9 cellular contexts compared by ENCODE assay signal in the genomic region with DNA sequence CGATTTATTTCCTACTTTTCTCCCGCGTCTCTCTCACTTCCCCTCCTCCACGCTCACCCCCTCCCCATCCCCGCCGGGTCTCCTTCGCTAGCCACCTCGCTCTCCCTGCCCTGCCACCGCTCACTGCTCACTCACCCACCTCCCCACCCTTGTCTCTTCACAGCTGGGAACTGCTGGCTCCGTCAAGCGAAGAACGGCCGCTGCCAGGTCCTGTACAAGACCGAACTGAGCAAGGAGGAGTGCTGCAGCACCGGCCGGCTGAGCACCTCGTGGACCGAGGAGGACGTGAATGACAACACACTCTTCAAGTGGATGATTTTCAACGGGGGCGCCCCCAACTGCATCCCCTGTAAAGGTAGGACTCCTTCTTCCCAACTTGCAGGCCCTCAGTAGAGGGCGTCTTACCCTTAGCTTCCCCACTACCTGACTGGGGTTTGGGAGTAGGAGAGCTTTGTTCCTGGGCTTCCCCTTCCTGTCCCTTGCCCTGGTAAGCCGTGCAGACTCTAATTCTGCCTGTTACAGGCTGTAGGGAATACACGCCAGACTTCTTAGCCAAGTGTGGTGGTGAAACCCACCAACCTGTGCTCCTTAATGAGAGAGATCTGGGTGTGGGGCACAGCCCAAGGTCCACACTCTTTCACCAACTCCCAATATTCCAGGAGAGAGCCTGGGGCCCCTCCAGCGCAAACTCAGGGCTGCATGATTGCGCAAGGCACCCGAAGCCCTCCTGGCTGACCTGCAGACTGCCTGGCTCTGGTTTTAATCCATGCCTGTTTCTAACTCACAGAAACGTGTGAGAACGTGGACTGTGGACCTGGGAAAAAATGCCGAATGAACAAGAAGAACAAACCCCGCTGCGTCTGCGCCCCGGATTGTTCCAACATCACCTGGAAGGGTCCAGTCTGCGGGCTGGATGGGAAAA. TPM values are rescaled to one million over a fixed set of nuclear protein-coding genes. Genes with fewer than 3 reads are reported as not detected.
DNase-seq lines count a peak whose midpoint lies in the region; ATAC-seq, FAIRE-seq and TF ChIP-seq lines count a peak whose summit lies in the region.
"Had no signal": no experiment of that assay in that cellular context is flagged by ENCODE, and none has a peak within 500 bp of the region (broad histone marks: within the 10 kb centered on the region; RNA-seq: fewer than 3 reads in every experiment).

No MANE protein-coding gene starts in this region.

- H3K56ac ChIP-seq in H1 (replicated peaks; ENCODE audit: insufficient read length, low read depth, low read length), result no peak overlapping the region

- no peak overlapping the region for H3K14ac ChIP-seq in H1 (ENCODE audit: insufficient read length)

- ATAC-seq in GM19397 (IDR thresholded peaks at IDR 0.05; ENCODE audit: unreplicated experiment) (peak; percentile 20), T-cell (replicated peaks in 1 of 4) (peak; percentile 17 to 36 (median 26)), memory B cell (ENCODE audit: low read depth) (peak; percentile 21), upper lobe of right lung (peak; percentile 46), HG03196 (IDR thresholded peaks at IDR 0.05; ENCODE audit: unreplicated experiment) (no peak)

- H3K9me3 ChIP-seq in H1 (ENCODE audit: insufficient read depth in 2 of 2, low read depth in 1 of 2, low read length in 1 of 2), result no peaks in the 10 kb centered on the region
- H3K9me3 ChIP-seq in upper lobe of right lung, result no peaks in the 10 kb centered on the region

- H3K9me3 Mint-ChIP-seq in T-cell, result no peaks in the 10 kb centered on the region
- no peaks in the 10 kb centered on the region for H3K9me3 Mint-ChIP-seq in memory B cell

- H3K4me1 Mint-ChIP-seq in T-cell, result peaks cover 32 to 50% (median 44%) of the 10 kb centered on the region in 3 donors
- peaks cover 26% of the 10 kb centered on the region for H3K4me1 Mint-ChIP-seq in memory B cell

- TF ChIP-seq CTCF in 22Rv1 (IDR thresholded peaks at IDR 0.05) (0 out of 2 replicates have a peak, but pooled peaks have one; percentile 6), H1 (IDR thresholded peaks at IDR 0.05; ENCODE audit: control extremely low read depth in 1 of 3, insufficient read depth in 1 of 3, low read depth in 1 of 3, low read length in 3 of 3) (peak; percentile 64 to 79 (median 67)), upper lobe of right lung (IDR thresholded peaks at IDR 0.05) (peak; percentile 15)

- no peak for TF ChIP-seq POLR2A in H1 (IDR thresholded peaks at IDR 0.05; ENCODE audit: control extremely low read depth in 1 of 2, low read depth in 2 of 2, low read length in 2 of 2)

- H3K23ac ChIP-seq in H1 (ENCODE audit: insufficient read length), result no peak overlapping the region

- TF ChIP-seq EP300 in H1 (IDR thresholded peaks at IDR 0.05; ENCODE audit: borderline replicate concordance in 1 of 2, low read depth in 2 of 2, low read length in 2 of 2), result no peak

- no peak overlapping the region for H2AFZ ChIP-seq in H1 (ENCODE audit: low read length)

- DNase-seq in T-cell (peak in 7 of 34 experiments; percentile 1 to 20 (median 8)), H1 (ENCODE audit: low read depth in 1 of 2, low spot score in 2 of 2) (peak in 1 of 2 experiments; percentile 85), memory B cell (ENCODE audit: low spot score in 2 of 2) (no peak), upper lobe of right lung (peak; percentile 74), NCI-H774 (lab: John Stamatoyannopoulos, UW) (no peak)

- intact Hi-C loops in upper lobe of right lung (cut with DNase I), result no loop called here

- H3K4me3 ChIP-seq in H1 (ENCODE audit: extremely low read depth in 1 of 4, insufficient read depth in 2 of 4, low read depth in 3 of 4, low read length in 4 of 4) (peak overlapping the region; percentile 78 to 88 (median 80)), upper lobe of right lung (peak overlapping the region; percentile 71)

- H2BK5ac ChIP-seq in H1 (ENCODE audit: low read depth, low read length), result peak overlapping the region; percentile 55; the same call in 1 of the 2 replicates

- H3K79me2 ChIP-seq in H1 (ENCODE audit: control insufficient read depth in 1 of 2, insufficient read depth in 2 of 2, low read length in 2 of 2), result peaks cover 0 to 16% of the 10 kb centered on the region in 2 experiments; a peak in 2 of 4 replicates

- H3K27me3 ChIP-seq in H1 (replicated peaks in 1 of 4; ENCODE audit: control insufficient read depth in 3 of 4, extremely low read depth in 1 of 4, insufficient read depth in 3 of 4, low read length in 3 of 4), result no peaks in the 10 kb centered on the region
- H3K27me3 ChIP-seq in upper lobe of right lung, result no peaks in the 10 kb centered on the region

- no peaks in the 10 kb centered on the region for H4K20me1 ChIP-seq in H1 (replicated peaks in 1 of 2; ENCODE audit: control insufficient read depth in 1 of 2, insufficient read depth in 2 of 2, low read length in 2 of 2)

- 32% methylated on average over 32 of the region's 35 CpGs; no CpG with 5 or more reads in 1 of the 2 experiments for WGBS in H1 (ENCODE audit: extremely low coverage in 1 of 2, insufficient coverage in 1 of 2, insufficient read length in 1 of 2, insufficient replicate concordance in 2 of 2, low coverage in 1 of 2, low lambda C conversion rate in 2 of 2, missing lambda C conversion rate in 1 of 2), 2 experiments

- H2AK5ac ChIP-seq in H1 (ENCODE audit: low read depth, low read length), result no peak overlapping the region

- H3K79me1 ChIP-seq in H1 (ENCODE audit: low read depth, low read length), result peaks cover 2% of the 10 kb centered on the region

- H2BK20ac ChIP-seq in H1 (ENCODE audit: low read length), result 0 out of 2 replicates have a peak overlapping the region, but pooled peaks have one; percentile 23

- H3K18ac ChIP-seq in H1 (ENCODE audit: extremely low read depth, low read length), result peak overlapping the region; percentile 10

- H2BK12ac ChIP-seq in H1 (ENCODE audit: low read depth, low read length), result peak overlapping the region; percentile 75; the same call in 1 of the 2 replicates

- no peak overlapping the region for H2BK120ac ChIP-seq in H1 (replicated peaks; ENCODE audit: low read depth, low read length)

- H3K4me1 ChIP-seq in H1 (replicated peaks in 1 of 4; ENCODE audit: control insufficient read depth in 3 of 4, insufficient read depth in 4 of 4, low read length in 3 of 4), result peaks cover 0 to 4% (median 1%) of the 10 kb centered on the region in 4 experiments; a peak in 5 of 7 replicates
- H3K4me1 ChIP-seq in upper lobe of right lung, result peaks cover 3% of the 10 kb centered on the region

- no peak for FAIRE-seq in H1 (lab: Jason Lieb, UNC)
- FAIRE-seq: endometrium had no signal

- H3K9ac ChIP-seq in H1 (replicated peaks in 1 of 4; ENCODE audit: extremely low read depth in 1 of 4, low read depth in 3 of 4, low read length in 3 of 4), result no peak overlapping the region; a peak in 3 of 7 replicates

- H4K5ac ChIP-seq in H1 (ENCODE audit: insufficient read length, low read depth, low read length), result no peak overlapping the region

- H3K23me2 ChIP-seq in H1 (ENCODE audit: low read depth, low read length), result peaks cover 24% of the 10 kb centered on the region

- POLR2A ChIA-PET in T-cell (lab: Charles Lee) (interaction anchor here in 1 of 2 donors (0.6 kb wide), 1 partner anchor 827 kb away, joined by 4 read pairs; the partner anchor contains the start of gene ARL15), H1 (lab: Charles Lee; ENCODE audit: partially characterized antibody) (interaction anchor here (0.5 to 1.0 kb wide), 3 partner anchors 442 to 733 kb away, joined by 3 to 4 read pairs (median 4); no protein-coding TSS in a partner anchor)

- no peak overlapping the region for H4K8ac ChIP-seq in H1 (ENCODE audit: extremely low read depth, insufficient read depth, low read length)

- H3K36me3 Mint-ChIP-seq in T-cell (no peaks in the 10 kb centered on the region), memory B cell (peaks cover 4% of the 10 kb centered on the region)

- CTCF ChIA-PET in T-cell (lab: Charles Lee) (interaction anchor here (0.7 to 1.1 kb wide), 2 partner anchors 746 to 1009 kb away, joined by 3 to 4 read pairs; no protein-coding TSS in a partner anchor), H1 (lab: Charles Lee; ENCODE audit: partially characterized antibody) (interaction anchor here (0.8 to 1.8 kb wide), 10 partner anchors 52 to 744 kb away, joined by 3 to 9 read pairs (median 3); no protein-coding TSS in a partner anchor)

- peak; percentile 79 to 80 for TF ChIP-seq RAD21 in H1 (IDR thresholded peaks at IDR 0.05 in 1 of 2, conservative IDR thresholded peaks at IDR 0.05 in 1 of 2; ENCODE audit: low read depth in 2 of 2, low read length in 2 of 2)

- peak overlapping the region; percentile 66 to 92 for H3K4me2 ChIP-seq in H1 (ENCODE audit: insufficient read depth in 1 of 2, low read depth in 2 of 2, low read length in 2 of 2)

- H3K27me3 Mint-ChIP-seq in T-cell (peaks cover 37 to 48% of the 10 kb centered on the region in 2 donors), memory B cell (peaks cover 24% of the 10 kb centered on the region)

- no peak overlapping the region for H3K4ac ChIP-seq in H1 (replicated peaks; ENCODE audit: insufficient read length, low read depth, low read length)

- H3K27ac Mint-ChIP-seq in T-cell (peak overlapping the region in 1 of 2 donors; percentile 13), memory B cell (peak overlapping the region; percentile 39)

- H2BK15ac ChIP-seq in H1 (ENCODE audit: low read length), result peak overlapping the region; percentile 88; the same call in 1 of the 2 replicates

- H4K91ac ChIP-seq in H1 (replicated peaks; ENCODE audit: insufficient read length, low read length), result no peak overlapping the region

- no peak overlapping the region for H3K27ac ChIP-seq in 22Rv1
- no peak overlapping the region for H3K27ac ChIP-seq in H1 (ENCODE audit: low read depth, low read length)
- no peak overlapping the region for H3K27ac ChIP-seq in upper lobe of right lung

- H3K4me3 Mint-ChIP-seq in T-cell (peak overlapping the region; percentile 77 to 94 (median 89)), memory B cell (peak overlapping the region; percentile 92)

- H3K36me3 ChIP-seq in H1 (ENCODE audit: control insufficient read depth in 2 of 4, insufficient read depth in 4 of 4, low read length in 3 of 4) (peaks cover 16 to 46% (median 20%) of the 10 kb centered on the region in 4 experiments), upper lobe of right lung (no peaks in the 10 kb centered on the region)

TF ChIP-seq in H1, 55 proteins besides CTCF, POLR2A, EP300 and RAD21 (continues in another document):
- peak; percentile 36 for TF ChIP-seq CTBP2 (IDR thresholded peaks at IDR 0.05; ENCODE audit: borderline replicate concordance, insufficient read depth, insufficient read length, low read length)

RNA-seq across cellular contexts. Expression of gene FST, which starts 2.5 kb away (rescaled TPM):
- 1 to 10 TPM in 3 of 5 donors, under 1 TPM in 1, not detected in 1; 0.86 to 2.5 (median 1.5) TPM for total RNA-seq in T-cell
- 16.6 and 16.8 TPM in 2 replicates for total RNA-seq in H1 (2021; fragmentation: NEBNext Ultra II Directional; extraction: Animal tissue kit (Norgen Biotek cat#: 25700))
- polyA plus RNA-seq in H1 (2011; rRNA removed), result 9.8 and 17.5 TPM in 2 replicates
- polyA plus RNA-seq in H1 (2011; cell fraction: cytosol; rRNA removed), result 17.9 TPM
- 17.6 TPM for polyA plus RNA-seq in H1 (2011; cell fraction: nucleus; rRNA removed)
- polyA plus RNA-seq in H1 (2012, experiment 1 of 2), result 26.7 to 35.3 TPM (median 28.8 TPM) in 4 replicates
- 11.1 TPM for polyA plus RNA-seq in H1 (2012, experiment 2 of 2)
- 15.6 TPM for polyA plus RNA-seq in H1 (2013, experiment 1 of 2)
- 16.6 TPM for polyA plus RNA-seq in H1 (2013, experiment 2 of 2)
- polyA minus RNA-seq in H1 (2011; rRNA and poly(A)+ RNA removed), result 9.3 and 13.6 TPM in 2 replicates
- 9.1 TPM for polyA minus RNA-seq in H1 (2011; cell fraction: cytosol; rRNA and poly(A)+ RNA removed)
- 9.8 TPM for polyA minus RNA-seq in H1 (2011; cell fraction: nucleus; rRNA and poly(A)+ RNA removed)
- total RNA-seq in upper lobe of right lung, result 4.2 TPM

Comparison
In these comparisons a context has a peak if more than half of its experiments do, and no peak if none do; other contexts are left out.
1. CTCF ChIP-seq: peak in every context shown above with its lines; median percentile 67 in H1; 15 in upper lobe of right lung; 6 in 22Rv1.